In the genomic region with DNA sequence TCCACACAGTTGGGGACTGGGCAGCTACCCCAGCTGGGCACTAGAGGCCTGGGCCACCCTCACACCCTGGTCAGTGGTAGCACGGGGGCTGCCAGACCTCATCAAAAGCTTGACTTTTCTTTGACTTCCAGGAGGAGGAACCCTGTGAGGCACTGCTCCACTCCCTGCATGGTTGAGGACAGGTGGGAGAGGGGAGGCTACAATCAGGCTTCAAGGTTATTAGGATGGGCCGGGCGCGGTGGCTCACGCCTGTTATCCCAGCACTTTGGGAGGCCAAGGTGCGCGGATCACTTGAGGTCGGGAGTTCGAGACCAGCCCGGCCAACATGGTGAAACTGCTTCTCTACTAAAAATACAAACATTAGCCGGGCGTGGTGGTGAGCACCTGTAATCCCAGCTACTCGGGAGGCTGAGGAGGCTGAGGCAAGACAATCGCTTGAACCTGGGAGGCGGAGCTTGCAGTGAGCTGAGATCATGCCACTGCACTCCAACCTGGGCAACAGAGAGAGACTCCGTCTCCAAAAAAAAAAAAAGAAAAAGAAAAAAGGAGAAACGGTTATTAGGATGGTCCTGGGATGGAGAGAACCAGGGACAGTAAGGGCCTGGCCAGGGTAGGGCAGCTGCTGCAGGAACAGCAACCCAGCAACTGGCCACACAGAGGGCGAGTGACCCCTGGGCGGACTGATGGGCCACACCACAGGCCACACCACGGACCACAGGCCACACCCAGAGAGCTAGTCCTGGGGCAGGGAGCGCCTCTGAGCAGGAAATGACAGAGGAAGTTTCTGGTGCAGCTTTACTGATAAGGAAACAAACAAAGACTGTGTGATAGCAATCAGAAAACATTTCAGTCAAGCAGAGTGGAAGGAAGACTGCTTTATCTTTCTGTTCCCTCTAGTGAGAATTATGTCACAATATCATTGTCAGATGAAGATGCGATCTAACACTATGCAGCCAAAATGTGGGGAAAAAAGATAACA, we compare ENCODE assay signal across 9 cellular contexts. TPM values are rescaled to one million over a fixed set of nuclear protein-coding genes. Genes with fewer than 3 reads are reported as not detected.
A peak's percentile ranks its signal among the peaks of the same experiment; 100 is the strongest.
DNase-seq lines count a peak whose midpoint lies in the region; ATAC-seq lines count a peak whose summit lies in the region.
"Had no signal": no experiment of that assay in that cellular context is flagged by ENCODE, and none has a peak within 500 bp of the region (broad histone marks: within the 10 kb centered on the region; RNA-seq: fewer than 3 reads in every experiment).

No MANE protein-coding gene starts in this region.

- H3K36me3 Mint-ChIP-seq in activated naive CD4-positive, alpha-beta T cell treated with anti-CD3 and anti-CD28 coated beads for 36 hours (ENCODE audit: low read depth) = no peaks in the 10 kb centered on the region
- no peaks in the 10 kb centered on the region for H3K36me3 Mint-ChIP-seq in stimulated activated naive CD8-positive, alpha-beta T cell treated with anti-CD3 and anti-CD28 coated beads, Interleukin-15, Interleukin-2, amounts not matched to agents 100 ng/mL and 50 ng/mL, for 24 hours (ENCODE audit: low read depth)

- peak; percentile 36 for DNase-seq in activated naive CD4-positive, alpha-beta T cell treated with anti-CD3 and anti-CD28 coated beads for 36 hours
- no peak for DNase-seq in activated naive CD4-positive, alpha-beta T cell treated with anti-CD3 and anti-CD28 coated beads, Interleukin-2, amount 50 U/mL, for 16 hours
- DNase-seq in T-helper 2 cell (peak in 3 of 5 experiments; percentile 30 to 82 (median 44)), NCI-H1105 (lab: John Stamatoyannopoulos, UW) (no peak), DMS114 treated with DMSO at 0.1 percent for 48 hours (lab: John Stamatoyannopoulos, UW; ENCODE audit: unreplicated experiment) (no peak), NCI-H1930 (lab: John Stamatoyannopoulos, UW) (no peak)

- peak; percentile 45 for ATAC-seq in esophagus mucosa

- no peaks in the 10 kb centered on the region for H3K27me3 Mint-ChIP-seq in activated naive CD4-positive, alpha-beta T cell treated with anti-CD3 and anti-CD28 coated beads for 36 hours (ENCODE audit: low read depth)
- no peaks in the 10 kb centered on the region for H3K27me3 Mint-ChIP-seq in stimulated activated naive CD8-positive, alpha-beta T cell treated with anti-CD3 and anti-CD28 coated beads, Interleukin-15, Interleukin-2, amounts not matched to agents 100 ng/mL and 50 ng/mL, for 24 hours

- no peaks in the 10 kb centered on the region for H3K9me3 Mint-ChIP-seq in activated naive CD4-positive, alpha-beta T cell treated with anti-CD3 and anti-CD28 coated beads for 36 hours
- no peaks in the 10 kb centered on the region for H3K9me3 Mint-ChIP-seq in stimulated activated naive CD8-positive, alpha-beta T cell treated with anti-CD3 and anti-CD28 coated beads, Interleukin-15, Interleukin-2, amounts not matched to agents 100 ng/mL and 50 ng/mL, for 24 hours

- peaks cover 13% of the 10 kb centered on the region for H3K4me1 Mint-ChIP-seq in activated naive CD4-positive, alpha-beta T cell treated with anti-CD3 and anti-CD28 coated beads for 36 hours (ENCODE audit: low read depth)
- peaks cover 11% of the 10 kb centered on the region for H3K4me1 Mint-ChIP-seq in stimulated activated naive CD8-positive, alpha-beta T cell treated with anti-CD3 and anti-CD28 coated beads, Interleukin-15, Interleukin-2, amounts not matched to agents 100 ng/mL and 50 ng/mL, for 24 hours (ENCODE audit: low read depth)

- intact Hi-C loops in activated naive CD4-positive, alpha-beta T cell treated with anti-CD3 and anti-CD28 coated beads for 36 hours (cut with micrococcal nuclease) = no loop called here

- H3K27ac Mint-ChIP-seq in activated naive CD4-positive, alpha-beta T cell treated with anti-CD3 and anti-CD28 coated beads for 36 hours = peak overlapping the region; percentile 36
- H3K27ac Mint-ChIP-seq in stimulated activated naive CD8-positive, alpha-beta T cell treated with anti-CD3 and anti-CD28 coated beads, Interleukin-15, Interleukin-2, amounts not matched to agents 100 ng/mL and 50 ng/mL, for 24 hours = peak overlapping the region; percentile 41

- CTCF ChIA-PET in activated naive CD4-positive, alpha-beta T cell treated with anti-CD3 and anti-CD28 coated beads for 36 hours (lab: Charles Lee) = interaction anchor here (0.5 to 2.3 kb wide), 5 partner anchors 14 to 188 kb away, joined by 3 to 8 read pairs (median 4); no protein-coding TSS in a partner anchor

- peak overlapping the region; percentile 23 for H3K4me3 Mint-ChIP-seq in activated naive CD4-positive, alpha-beta T cell treated with anti-CD3 and anti-CD28 coated beads for 36 hours
- no peak overlapping the region for H3K4me3 Mint-ChIP-seq in stimulated activated naive CD8-positive, alpha-beta T cell treated with anti-CD3 and anti-CD28 coated beads, Interleukin-15, Interleukin-2, amounts not matched to agents 100 ng/mL and 50 ng/mL, for 24 hours

RNA-seq across cellular contexts. Expression of a gene that starts 20.5 kb away (rescaled TPM):
- total RNA-seq in activated naive CD4-positive, alpha-beta T cell treated with anti-CD3 and anti-CD28 coated beads for 36 hours = not detected
- not detected for total RNA-seq in esophagus mucosa
- total RNA-seq: T-helper 2 cell treated with Interferon-gamma antibody and Interleukin-4, amounts not matched to agents 100 ng/mL and 5 ng/mL, for 36 hours had no signal

RNA-seq across cellular contexts. Expression of a gene that starts 26.0 kb away (rescaled TPM):
- total RNA-seq in activated naive CD4-positive, alpha-beta T cell treated with anti-CD3 and anti-CD28 coated beads for 36 hours = 10 to 100 TPM; 47.1 to 50.2 TPM
- total RNA-seq in esophagus mucosa = 25.1 TPM

RNA-seq across cellular contexts. Expression of a gene that starts 58.9 kb away (rescaled TPM):
- not detected for total RNA-seq in activated naive CD4-positive, alpha-beta T cell treated with anti-CD3 and anti-CD28 coated beads for 36 hours
- not detected for total RNA-seq in esophagus mucosa
- total RNA-seq: T-helper 2 cell treated with Interferon-gamma antibody and Interleukin-4, amounts not matched to agents 100 ng/mL and 5 ng/mL, for 36 hours had no signal

Comparison
In these comparisons a context has a peak if more than half of its experiments do, and no peak if none do; other contexts are left out.
1. DNase-seq: peak in activated naive CD4-positive, alpha-beta T cell treated with anti-CD3 and anti-CD28 coated beads for 36 hours (single experiment) and T-helper 2 cell (3 of 5); none in activated naive CD4-positive, alpha-beta T cell treated with anti-CD3 and anti-CD28 coated beads, Interleukin-2, amount 50 U/mL, for 16 hours (single experiment), NCI-H1105 (single experiment), DMS114 treated with DMSO at 0.1 percent for 48 hours (single experiment) and NCI-H1930 (0 of 2).